34 cellular contexts compared by ENCODE assay signal in the genomic region with DNA sequence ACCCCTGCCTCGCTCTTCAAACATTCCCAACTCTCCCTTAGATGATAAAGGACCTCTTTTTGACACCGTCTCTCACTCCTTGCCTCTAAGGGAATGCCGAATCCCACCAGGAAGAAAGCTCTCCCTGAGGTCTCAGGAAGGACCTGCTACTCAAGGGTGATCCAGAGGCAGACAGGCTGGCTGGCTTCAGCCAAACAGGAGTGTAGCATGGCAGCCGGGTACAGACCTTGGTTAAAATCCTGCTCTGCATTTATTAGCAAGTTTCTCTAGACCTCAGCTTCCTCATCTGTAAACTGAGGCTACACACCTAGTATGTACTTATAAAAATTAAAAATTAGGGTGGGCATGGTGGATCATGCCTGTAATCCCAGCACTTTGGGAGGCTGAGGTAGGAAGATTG.
"Had no signal": no experiment of that assay in that cellular context is flagged by ENCODE, and none has a peak within 500 bp of the region (broad histone marks: within the 10 kb centered on the region; RNA-seq: fewer than 3 reads in every experiment).

No MANE protein-coding gene starts in this region.

- H3K4me1 ChIP-seq: adrenal gland, body of pancreas, breast epithelium had no signal

- ATAC-seq: activated naive CD4-positive, alpha-beta T cell treated with anti-CD3 and anti-CD28 coated beads, Interleukin-2, amount 50 U/mL, for 72 hours; activated T-cell treated with anti-CD3 and anti-CD28 coated beads, Interleukin-2, amount 50 U/mL, for 4 hours; activated T-cell treated with anti-CD3 and anti-CD28 coated beads, Interleukin-2, amount 50 U/mL, for 72 hours; activated T-helper 17 cell treated with anti-CD3 and anti-CD28 coated beads, Interleukin-2, amount 50 U/mL, for 72 hours; body of pancreas had no signal

- H3K4me3 Mint-ChIP-seq: activated B cell treated with CpG ODN at 0.5 μM for 24 hours; activated CD4-positive, alpha-beta memory T cell treated with anti-CD3 and anti-CD28 coated beads for 36 hours; activated CD4-positive, alpha-beta T cell treated with anti-CD3 and anti-CD28 coated beads, Interleukin-2, amount 10 ng/mL, durations not matched to agents 24 days and 14 days; activated naive CD4-positive, alpha-beta T cell treated with anti-CD3 and anti-CD28 coated beads for 36 hours; activated naive CD8-positive, alpha-beta T cell treated with anti-CD3 and anti-CD28 coated beads for 36 hours; activated T-cell treated with anti-CD3 and anti-CD28 coated beads, Interleukin-2, amount 50 U/mL, for 4 hours; activated T-cell treated with anti-CD3 and anti-CD28 coated beads, Interleukin-2, amount 50 U/mL, for 72 hours; activated T-helper 1 cell treated with anti-CD3 and anti-CD28 coated beads, Interleukin-12 subunit alpha, Interleukin-12 subunit beta, Interleukin-2, Interleukin-4 antibody, amounts not matched to agents 30 ng/mL and 10 ng/mL and 1 ng/mL, durations not matched to agents 14 hours and 24 hours and 36 hours; activated T-helper 17 cell treated with anti-CD3 and anti-CD28 coated beads, Interleukin-2, amount 50 U/mL, for 72 hours; central memory CD8-positive, alpha-beta T cell; T-helper 1 cell treated with Interleukin-12 subunit alpha and Interleukin-12 subunit beta and Interleukin-4 antibody, amounts not matched to agents 30 μg/mL and 1 μg/mL, for 36 hours; T-helper 2 cell treated with Interferon-gamma antibody and Interleukin-4, amounts not matched to agents 5 μg/mL and 100 μg/mL, for 36 hours had no signal

- H3K36me3 ChIP-seq: brain microvascular endothelial cell, breast epithelium had no signal

- DNase-seq: activated B cell treated with CpG ODN at 0.5 μM for 24 hours; activated CD4-positive, alpha-beta memory T cell treated with anti-CD3 and anti-CD28 coated beads for 36 hours; activated CD4-positive, alpha-beta T cell treated with anti-CD3 and anti-CD28 coated beads for 4 hours; activated CD4-positive, alpha-beta T cell treated with anti-CD3 and anti-CD28 coated beads, Interleukin-2, amount 10 ng/mL, durations not matched to agents 24 days and 14 days; activated CD4-positive, alpha-beta T cell treated with anti-CD3 and anti-CD28 coated beads, Interleukin-2, amount 50 U/mL, for 1 hour; activated CD4-positive, alpha-beta T cell treated with anti-CD3 and anti-CD28 coated beads, Interleukin-2, amount 50 U/mL, for 4 hours; activated CD4-positive, CD25-positive, alpha-beta regulatory T cell treated with anti-CD3 and anti-CD28 coated beads, Interleukin-2, amount 50 U/mL, for 72 hours; activated gamma-delta T cell treated with Interleukin-2 at 50 U/mL for 16 hours; activated naive CD4-positive, alpha-beta T cell; activated naive CD4-positive, alpha-beta T cell treated with anti-CD3 and anti-CD28 coated beads for 36 hours; activated naive CD4-positive, alpha-beta T cell treated with anti-CD3 and anti-CD28 coated beads, Interleukin-2, amount 50 U/mL, for 16 hours; activated naive CD8-positive, alpha-beta T cell treated with anti-CD3 and anti-CD28 coated beads for 36 hours; activated T-cell treated with anti-CD3 and anti-CD28 coated beads for 4 hours; activated T-cell treated with anti-CD3 and anti-CD28 coated beads, Interleukin-2, amount 50 U/mL, for 1 hour; activated T-cell treated with anti-CD3 and anti-CD28 coated beads, Interleukin-2, amount 50 U/mL, for 4 hours; activated T-cell treated with anti-CD3 and anti-CD28 coated beads, Interleukin-2, amount 50 U/mL, for 72 hours; amniotic stem cell; aorta; body of pancreas; brain microvascular endothelial cell; cerebellar nuclear complex; SW 1271; T-helper 1 cell; T-helper 2 cell; T-helper 9 cell had no signal

- H3K27ac Mint-ChIP-seq: activated B cell treated with CpG ODN at 0.5 μM for 24 hours; activated CD4-positive, alpha-beta memory T cell treated with anti-CD3 and anti-CD28 coated beads for 36 hours; activated CD4-positive, alpha-beta T cell treated with anti-CD3 and anti-CD28 coated beads, Interleukin-2, amount 10 ng/mL, durations not matched to agents 24 days and 14 days; activated naive CD4-positive, alpha-beta T cell treated with anti-CD3 and anti-CD28 coated beads for 36 hours; activated naive CD4-positive, alpha-beta T cell treated with anti-CD3 and anti-CD28 coated beads, Interleukin-2, amount 50 U/mL, for 72 hours; activated naive CD8-positive, alpha-beta T cell treated with anti-CD3 and anti-CD28 coated beads for 36 hours; activated T-cell treated with anti-CD3 and anti-CD28 coated beads, Interleukin-2, amount 50 U/mL, for 72 hours; activated T-helper 1 cell treated with anti-CD3 and anti-CD28 coated beads, Interleukin-12 subunit alpha, Interleukin-12 subunit beta, Interleukin-2, Interleukin-4 antibody, amounts not matched to agents 30 ng/mL and 10 ng/mL and 1 ng/mL, durations not matched to agents 14 hours and 24 hours and 36 hours; activated T-helper 17 cell treated with anti-CD3 and anti-CD28 coated beads, Interleukin-2, amount 50 U/mL, for 72 hours; T-helper 1 cell treated with Interleukin-12 subunit alpha and Interleukin-12 subunit beta and Interleukin-4 antibody, amounts not matched to agents 30 μg/mL and 1 μg/mL, for 36 hours; T-helper 2 cell treated with Interferon-gamma antibody and Interleukin-4, amounts not matched to agents 5 μg/mL and 100 μg/mL, for 36 hours had no signal

- H3K27me3 Mint-ChIP-seq: activated B cell treated with CpG ODN at 0.5 μM for 24 hours; activated CD4-positive, alpha-beta memory T cell treated with anti-CD3 and anti-CD28 coated beads for 36 hours; activated CD4-positive, alpha-beta T cell treated with anti-CD3 and anti-CD28 coated beads, Interleukin-2, amount 10 ng/mL, durations not matched to agents 24 days and 14 days; activated naive CD8-positive, alpha-beta T cell treated with anti-CD3 and anti-CD28 coated beads for 36 hours; activated T-helper 17 cell treated with anti-CD3 and anti-CD28 coated beads, Interleukin-2, amount 50 U/mL, for 72 hours; central memory CD8-positive, alpha-beta T cell had no signal

- H3K9me3 ChIP-seq: adrenal gland, body of pancreas, breast epithelium had no signal

- H3K27ac ChIP-seq: adrenal gland, body of pancreas, brain microvascular endothelial cell, breast epithelium, VCaP had no signal

- H3K27me3 ChIP-seq: adrenal gland, body of pancreas, brain microvascular endothelial cell, breast epithelium had no signal

- H3K9me3 Mint-ChIP-seq: activated CD4-positive, alpha-beta memory T cell treated with anti-CD3 and anti-CD28 coated beads for 36 hours; activated CD4-positive, alpha-beta T cell treated with anti-CD3 and anti-CD28 coated beads, Interleukin-2, amount 10 ng/mL, durations not matched to agents 24 days and 14 days; activated naive CD4-positive, alpha-beta T cell treated with anti-CD3 and anti-CD28 coated beads for 36 hours; activated naive CD4-positive, alpha-beta T cell treated with anti-CD3 and anti-CD28 coated beads, Interleukin-2, amount 50 U/mL, for 72 hours; activated naive CD8-positive, alpha-beta T cell treated with anti-CD3 and anti-CD28 coated beads for 36 hours; activated T-cell treated with anti-CD3 and anti-CD28 coated beads, Interleukin-2, amount 50 U/mL, for 4 hours; activated T-cell treated with anti-CD3 and anti-CD28 coated beads, Interleukin-2, amount 50 U/mL, for 72 hours; activated T-helper 1 cell treated with anti-CD3 and anti-CD28 coated beads, Interleukin-12 subunit alpha, Interleukin-12 subunit beta, Interleukin-2, Interleukin-4 antibody, amounts not matched to agents 30 ng/mL and 10 ng/mL and 1 ng/mL, durations not matched to agents 14 hours and 24 hours and 36 hours; activated T-helper 17 cell treated with anti-CD3 and anti-CD28 coated beads, Interleukin-2, amount 50 U/mL, for 72 hours; central memory CD8-positive, alpha-beta T cell; T-helper 1 cell treated with Interleukin-12 subunit alpha and Interleukin-12 subunit beta and Interleukin-4 antibody, amounts not matched to agents 30 μg/mL and 1 μg/mL, for 36 hours; T-helper 2 cell treated with Interferon-gamma antibody and Interleukin-4, amounts not matched to agents 5 μg/mL and 100 μg/mL, for 36 hours had no signal

- H3K4me3 ChIP-seq: adrenal gland, body of pancreas, breast epithelium had no signal
